In the genomic region with DNA sequence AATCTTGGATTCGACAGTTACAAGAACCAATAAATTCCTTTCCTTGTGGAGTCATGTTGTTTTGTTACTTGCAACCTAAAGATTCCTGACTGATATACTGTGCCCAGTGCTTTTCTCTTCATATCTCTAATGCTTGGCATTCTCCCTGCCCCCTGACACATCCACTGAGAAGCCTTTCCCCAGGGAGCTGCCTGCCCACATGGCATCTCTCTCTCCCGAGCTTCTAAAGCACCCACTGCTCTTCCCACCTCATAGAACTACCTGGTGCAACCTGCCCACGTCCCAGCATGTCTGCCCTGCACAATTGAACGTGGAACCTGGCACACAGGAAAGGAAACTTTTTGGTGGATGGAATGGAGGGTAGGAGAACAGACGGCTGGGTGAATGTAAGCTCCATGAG, we compare ENCODE assay signal across 21 cellular contexts. TPM values are rescaled to one million over a fixed set of nuclear protein-coding genes. Genes with fewer than 3 reads are reported as not detected.
A peak's percentile ranks its signal among the peaks of the same experiment; 100 is the strongest.
DNase-seq lines count a peak whose midpoint lies in the region; ATAC-seq and TF ChIP-seq lines count a peak whose summit lies in the region.
"Had no signal": no experiment of that assay in that cellular context is flagged by ENCODE, and none has a peak within 500 bp of the region (broad histone marks: within the 10 kb centered on the region; RNA-seq: fewer than 3 reads in every experiment).

No MANE protein-coding gene starts in this region.

- H3K14ac ChIP-seq in neuronal stem cell (ENCODE audit: low read length), result no peak overlapping the region

- no peak overlapping the region for H2AFZ ChIP-seq in neuronal stem cell (ENCODE audit: low read length)
- H2AFZ ChIP-seq: GM23338 had no signal

- TF ChIP-seq CTCF in endodermal cell (conservative IDR thresholded peaks at IDR 0.05) (no peak), esophagus muscularis mucosa (IDR thresholded peaks at IDR 0.05) (no peak)

- H3K9me3 Mint-ChIP-seq in endodermal cell, result no peaks in the 10 kb centered on the region
- H3K9me3 Mint-ChIP-seq: CD4-positive, alpha-beta memory T cell; GM23338; HFFc6 had no signal

- no peaks in the 10 kb centered on the region for H3K79me1 ChIP-seq in neuronal stem cell (ENCODE audit: low read depth, low read length)

- H3K4me3 ChIP-seq in endodermal cell (ENCODE audit: low read length), result no peak overlapping the region
- no peak overlapping the region for H3K4me3 ChIP-seq in neuronal stem cell (ENCODE audit: low read length in 2 of 2)
- H3K4me3 ChIP-seq in esophagus muscularis mucosa, result no peak overlapping the region
- H3K4me3 ChIP-seq: GM23338, HAP-1 had no signal

- H3K4ac ChIP-seq in neuronal stem cell (ENCODE audit: low read length), result no peak overlapping the region

- H2AK5ac ChIP-seq in neuronal stem cell (ENCODE audit: low read depth, low read length), result no peak overlapping the region

- no peaks in the 10 kb centered on the region for H3K27me3 ChIP-seq in endodermal cell (ENCODE audit: control insufficient read depth, insufficient read depth, low read length, poor library complexity, severe bottlenecking)
- H3K27me3 ChIP-seq in neuronal stem cell (ENCODE audit: control insufficient read depth in 3 of 3, insufficient read depth in 3 of 3, low read depth in 1 of 3, low read length in 3 of 3), result peaks cover 0 to 15% (median 0%) of the 10 kb centered on the region in 3 experiments
- no peaks in the 10 kb centered on the region for H3K27me3 ChIP-seq in esophagus muscularis mucosa

- DNase-seq in caudate nucleus (lab: John Stamatoyannopoulos, UW), result peak in 23 of 61 donors; percentile 3 to 76 (median 23)
- peak; percentile 6 for DNase-seq in endodermal cell
- no peak for DNase-seq in neuronal stem cell (ENCODE audit: low spot score)
- DNase-seq in GDM1 (lab: John Stamatoyannopoulos, UW), result no peak
- no peak for DNase-seq in esophagus muscularis mucosa (ENCODE audit: extremely low spot score)
- DNase-seq: C1 segment of cervical spinal cord; Calu3; CD4-positive, alpha-beta memory T cell; COR-L47; DMS53; DMS79 treated with DMSO at 0.1 percent for 48 hours; HFFc6 had no signal

- H3K4me1 Mint-ChIP-seq in endodermal cell, result no peaks in the 10 kb centered on the region
- H3K4me1 Mint-ChIP-seq: CD4-positive, alpha-beta memory T cell; GM23338 had no signal

- no peak overlapping the region for H3K27ac Mint-ChIP-seq in endodermal cell
- H3K27ac Mint-ChIP-seq: GM23338, HFFc6 had no signal

- no peak overlapping the region for H3K23ac ChIP-seq in neuronal stem cell (ENCODE audit: low read depth, low read length, poor library complexity)

- no peak overlapping the region for H2BK12ac ChIP-seq in neuronal stem cell (ENCODE audit: low read length)

- no peak for ATAC-seq in SK-N-SH treated with all-trans-retinoic acid at 6 μM for 48 hours
- no peak for ATAC-seq in GM21576 (IDR thresholded peaks at IDR 0.05; ENCODE audit: unreplicated experiment)
- ATAC-seq: GM23338 had no signal

- H3K9ac ChIP-seq in endodermal cell (ENCODE audit: extremely low read depth, low read length, poor library complexity, severe bottlenecking) (no peak overlapping the region), neuronal stem cell (ENCODE audit: low read depth, low read length, poor library complexity) (no peak overlapping the region)

- intact Hi-C loops in esophagus muscularis mucosa (cut with DNase I), result no loop called here

- H3K4me1 ChIP-seq in endodermal cell (ENCODE audit: control insufficient read depth, insufficient read depth, low read length), result no peaks in the 10 kb centered on the region
- H3K4me1 ChIP-seq in neuronal stem cell (ENCODE audit: control insufficient read depth in 2 of 2, insufficient read depth in 1 of 2, low read depth in 1 of 2, low read length in 2 of 2), result no peaks in the 10 kb centered on the region
- H3K4me1 ChIP-seq in esophagus muscularis mucosa, result peaks cover 0 to 10% (median 2%) of the 10 kb centered on the region in 4 donors
- H3K4me1 ChIP-seq: HAP-1 had no signal

- H3K27ac ChIP-seq in caudate nucleus (ENCODE audit: low read depth, low read length) (peak overlapping the region; percentile 52), endodermal cell (ENCODE audit: low read depth, low read length) (no peak overlapping the region), neuronal stem cell (replicated peaks; ENCODE audit: low read length) (no peak overlapping the region), esophagus muscularis mucosa (replicated peaks in 1 of 4) (no peak overlapping the region)

- H2BK5ac ChIP-seq in neuronal stem cell (ENCODE audit: low read length), result no peak overlapping the region

- 84 to 90% methylated on average over 2 to 5 of the region's 5 CpGs for WGBS in endodermal cell (ENCODE audit: insufficient coverage in 1 of 2, insufficient read length in 1 of 2), 2 experiments
- no CpG with 5 or more reads among the region's 5 CpGs for WGBS in neuronal stem cell (ENCODE audit: extremely low coverage in 2 of 2, insufficient read length in 2 of 2, insufficient replicate concordance in 1 of 2), 2 donors
- WGBS in esophagus muscularis mucosa, result 83% methylated on average over 5 of the region's 5 CpGs

- H3K27me3 Mint-ChIP-seq in endodermal cell (ENCODE audit: insufficient read depth), result peaks cover 12% of the 10 kb centered on the region

- no peak overlapping the region for H4K8ac ChIP-seq in neuronal stem cell (ENCODE audit: low read depth, low read length)

- H4K91ac ChIP-seq in neuronal stem cell (ENCODE audit: low read depth, low read length, poor library complexity), result no peak overlapping the region

- no peak overlapping the region for H2BK15ac ChIP-seq in neuronal stem cell (ENCODE audit: low read length)

- no peak for TF ChIP-seq POLR2A in esophagus muscularis mucosa (IDR thresholded peaks at IDR 0.05; ENCODE audit: low read depth)

- no peak overlapping the region for H3K4me2 ChIP-seq in neuronal stem cell (ENCODE audit: insufficient read depth, low read length, poor library complexity, severe bottlenecking)
- H3K4me2 ChIP-seq: GM23338 had no signal

- TF ChIP-seq EP300 in esophagus muscularis mucosa (IDR thresholded peaks at IDR 0.05), result no peak

- H3K36me3 ChIP-seq in endodermal cell (ENCODE audit: control insufficient read depth, insufficient read depth, low read length) (no peaks in the 10 kb centered on the region), neuronal stem cell (replicated peaks in 1 of 2; ENCODE audit: control insufficient read depth in 2 of 2, insufficient read depth in 2 of 2, low read length in 2 of 2) (no peaks in the 10 kb centered on the region), esophagus muscularis mucosa (no peaks in the 10 kb centered on the region)
- H3K36me3 ChIP-seq: HAP-1 had no signal

- H3K9me3 ChIP-seq in endodermal cell (ENCODE audit: control insufficient read depth, low read length) (no peaks in the 10 kb centered on the region), neuronal stem cell (replicated peaks in 1 of 2; ENCODE audit: control insufficient read depth in 2 of 2, insufficient read depth in 1 of 2, low read depth in 1 of 2, low read length in 2 of 2) (no peaks in the 10 kb centered on the region), esophagus muscularis mucosa (no peaks in the 10 kb centered on the region)
- H3K9me3 ChIP-seq: HAP-1 had no signal

- H3K18ac ChIP-seq in neuronal stem cell (ENCODE audit: low read length), result peak overlapping the region; percentile 33

- H2BK120ac ChIP-seq in neuronal stem cell (ENCODE audit: low read depth, low read length), result no peak overlapping the region

- no peak overlapping the region for H3K4me3 Mint-ChIP-seq in endodermal cell
- H3K4me3 Mint-ChIP-seq: CD4-positive, alpha-beta memory T cell; GM23338; HFFc6 had no signal

- H3K36me3 Mint-ChIP-seq in endodermal cell (ENCODE audit: low read depth), result no peaks in the 10 kb centered on the region
- H3K36me3 Mint-ChIP-seq: CD4-positive, alpha-beta memory T cell had no signal

TF ChIP-seq in SK-N-SH treated with all-trans-retinoic acid at 6 μM for 48 hours, 23 proteins besides CTCF, POLR2A, EP300 and RAD21 (continues in another document):
- TF ChIP-seq ZFP3 (CRISPR knock-in tag; IDR thresholded peaks at IDR 0.05) (no peak), CSDC2 (CRISPR knock-in tag; IDR thresholded peaks at IDR 0.05) (no peak), SNAI2 (CRISPR knock-in tag; IDR thresholded peaks at IDR 0.05) (no peak), TCF4 (CRISPR knock-in tag; IDR thresholded peaks at IDR 0.05; ENCODE audit: borderline replicate concordance) (no peak), ZNF565 (CRISPR knock-in tag; conservative IDR thresholded peaks at IDR 0.05; ENCODE audit: low read depth) (no peak), PPARA (CRISPR knock-in tag; IDR thresholded peaks at IDR 0.05; ENCODE audit: borderline replicate concordance) (no peak), GLIS3 (CRISPR knock-in tag; IDR thresholded peaks at IDR 0.05) (no peak), TOX (CRISPR knock-in tag; IDR thresholded peaks at IDR 0.05; ENCODE audit: borderline replicate concordance) (no peak)
- TF ChIP-seq, protein P1, sequence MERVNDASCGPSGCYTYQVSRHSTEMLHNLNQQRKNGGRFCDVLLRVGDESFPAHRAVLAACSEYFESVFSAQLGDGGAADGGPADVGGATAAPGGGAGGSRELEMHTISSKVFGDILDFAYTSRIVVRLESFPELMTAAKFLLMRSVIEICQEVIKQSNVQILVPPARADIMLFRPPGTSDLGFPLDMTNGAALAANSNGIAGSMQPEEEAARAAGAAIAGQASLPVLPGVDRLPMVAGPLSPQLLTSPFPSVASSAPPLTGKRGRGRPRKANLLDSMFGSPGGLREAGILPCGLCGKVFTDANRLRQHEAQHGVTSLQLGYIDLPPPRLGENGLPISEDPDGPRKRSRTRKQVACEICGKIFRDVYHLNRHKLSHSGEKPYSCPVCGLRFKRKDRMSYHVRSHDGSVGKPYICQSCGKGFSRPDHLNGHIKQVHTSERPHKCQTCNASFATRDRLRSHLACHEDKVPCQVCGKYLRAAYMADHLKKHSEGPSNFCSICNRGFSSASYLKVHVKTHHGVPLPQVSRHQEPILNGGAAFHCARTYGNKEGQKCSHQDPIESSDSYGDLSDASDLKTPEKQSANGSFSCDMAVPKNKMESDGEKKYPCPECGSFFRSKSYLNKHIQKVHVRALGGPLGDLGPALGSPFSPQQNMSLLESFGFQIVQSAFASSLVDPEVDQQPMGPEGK (CRISPR knock-in tag; IDR thresholded peaks at IDR 0.05; ENCODE audit: borderline replicate concordance), result no peak

RNA-seq across cellular contexts. Expression of a gene that starts 6.8 kb away (rescaled TPM):
- total RNA-seq in endodermal cell (not detected), esophagus muscularis mucosa (not detected)
- not detected for polyA plus RNA-seq in endodermal cell (2013, experiment 1 of 2)
- not detected for polyA plus RNA-seq in endodermal cell (2013, experiment 2 of 2)
- not detected for polyA plus RNA-seq in neuronal stem cell (2013, experiment 1 of 2)
- polyA plus RNA-seq in neuronal stem cell (2013, experiment 2 of 2), result not detected
- total RNA-seq: A172; A673; Calu3; CD4-positive, alpha-beta memory T cell; Daoy; G401; GM23338; HFFc6 had no signal
- polyA plus RNA-seq: BJ; CD4-positive, alpha-beta memory T cell; GM23338 had no signal

RNA-seq across cellular contexts. Expression of a gene that starts 37.1 kb away (rescaled TPM):
- total RNA-seq in endodermal cell, result 1 to 10 TPM in 1 of 2 donors, not detected in 1; 1.8 TPM
- polyA plus RNA-seq in endodermal cell (2013, experiment 1 of 2), result not detected
- 0.08 TPM for polyA plus RNA-seq in endodermal cell (2013, experiment 2 of 2)
- polyA plus RNA-seq in neuronal stem cell (2013, experiment 1 of 2), result 0.06 TPM
- polyA plus RNA-seq in neuronal stem cell (2013, experiment 2 of 2), result 0.06 TPM
- total RNA-seq in esophagus muscularis mucosa, result 10 to 100 TPM in 1 of 4 donors, 1 to 10 TPM in 3; 4.0 to 11.6 (median 5.3) TPM
- total RNA-seq: A172, A673, G401 had no signal

RNA-seq across cellular contexts. Expression of a gene that starts 59.6 kb away (rescaled TPM):
- total RNA-seq in endodermal cell (1 to 10 TPM; 1.1 TPM), esophagus muscularis mucosa (10 to 100 TPM in 1 of 4 donors, 1 to 10 TPM in 3; 2.5 to 15.9 (median 7.6) TPM)
- polyA plus RNA-seq in endodermal cell (2013, experiment 1 of 2), result 0.14 TPM
- 0.33 TPM for polyA plus RNA-seq in endodermal cell (2013, experiment 2 of 2)
- 0.13 TPM for polyA plus RNA-seq in neuronal stem cell (2013, experiment 1 of 2)
- 0.14 TPM for polyA plus RNA-seq in neuronal stem cell (2013, experiment 2 of 2)
- total RNA-seq: A172, A673, G401 had no signal
- polyA plus RNA-seq: CD4-positive, alpha-beta memory T cell; GM23338 had no signal
